11 cellular contexts compared by ENCODE assay signal in the genomic region with DNA sequence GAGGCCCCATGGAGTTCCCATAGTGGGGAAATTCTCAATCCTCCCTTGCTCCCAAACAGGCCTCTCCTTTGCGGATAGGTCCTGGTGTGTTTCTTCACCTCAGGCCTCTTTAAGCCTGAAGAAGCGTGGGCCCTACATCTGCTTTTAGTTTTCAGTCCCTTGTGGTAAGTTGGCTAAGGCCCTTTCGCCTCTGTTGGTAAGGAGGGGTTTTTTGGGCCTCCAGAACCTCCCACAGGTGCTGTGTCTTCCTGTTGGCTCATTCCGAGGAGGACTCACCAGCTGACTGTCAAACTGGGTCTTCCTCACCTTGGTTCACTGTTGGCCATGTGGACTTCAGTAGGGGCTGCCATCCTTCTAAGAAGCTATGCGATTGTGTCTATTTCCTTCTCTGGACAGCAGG. TPM values are rescaled to one million over a fixed set of nuclear protein-coding genes. Genes with fewer than 3 reads are reported as not detected.
DNase-seq lines count a peak whose midpoint lies in the region; ATAC-seq, FAIRE-seq and TF ChIP-seq lines count a peak whose summit lies in the region.
"Had no signal": no experiment of that assay in that cellular context is flagged by ENCODE, and none has a peak within 500 bp of the region (broad histone marks: within the 10 kb centered on the region; RNA-seq: fewer than 3 reads in every experiment).

No MANE protein-coding gene starts in this region.

- no peaks in the 10 kb centered on the region for H3K27me3 Mint-ChIP-seq in activated T-cell treated with anti-CD3 and anti-CD28 coated beads, Interleukin-2, amount 50 U/mL, for 72 hours (ENCODE audit: low read depth)
- no peaks in the 10 kb centered on the region for H3K27me3 Mint-ChIP-seq in astrocyte (ENCODE audit: low read depth, unreplicated experiment)

- H3K4me3 ChIP-seq in astrocyte (ENCODE audit: insufficient read depth, low read depth, low read length) (no peak overlapping the region), thyroid gland (replicated peaks in 1 of 3) (no peak overlapping the region), vagina (no peak overlapping the region)
- H3K4me3 ChIP-seq: PC-9, SJCRH30 had no signal

- H3K27ac Mint-ChIP-seq in activated T-cell treated with anti-CD3 and anti-CD28 coated beads, Interleukin-2, amount 50 U/mL, for 72 hours: peak overlapping the region; percentile 54
- peak overlapping the region; percentile 91 for H3K27ac Mint-ChIP-seq in astrocyte (ENCODE audit: unreplicated experiment)

- peaks cover 22% of the 10 kb centered on the region for H3K4me1 Mint-ChIP-seq in activated T-cell treated with anti-CD3 and anti-CD28 coated beads, Interleukin-2, amount 50 U/mL, for 72 hours (ENCODE audit: low read depth)
- H3K4me1 Mint-ChIP-seq in astrocyte (ENCODE audit: low read depth, unreplicated experiment): peaks cover 29% of the 10 kb centered on the region
- H3K4me1 Mint-ChIP-seq: CD14-positive monocyte had no signal

- no peaks in the 10 kb centered on the region for H4K20me1 ChIP-seq in astrocyte (ENCODE audit: insufficient read depth, low read length)

- peaks cover 2 to 19% of the 10 kb centered on the region in 2 donors for H3K36me3 Mint-ChIP-seq in activated T-cell treated with anti-CD3 and anti-CD28 coated beads, Interleukin-2, amount 50 U/mL, for 72 hours (ENCODE audit: insufficient read depth in 2 of 2)
- H3K36me3 Mint-ChIP-seq in astrocyte (ENCODE audit: low read depth, unreplicated experiment): peaks cover 4% of the 10 kb centered on the region

- H3K4me2 ChIP-seq in astrocyte (ENCODE audit: low read length): no peak overlapping the region
- H3K4me2 ChIP-seq: PC-9 had no signal

- ATAC-seq in activated T-cell treated with anti-CD3 and anti-CD28 coated beads, Interleukin-2, amount 50 U/mL, for 72 hours (replicated peaks in 1 of 2): peak in 1 of 2 donors; percentile 51

- no peak overlapping the region for H3K4me3 Mint-ChIP-seq in activated T-cell treated with anti-CD3 and anti-CD28 coated beads, Interleukin-2, amount 50 U/mL, for 72 hours
- H3K4me3 Mint-ChIP-seq in astrocyte (ENCODE audit: unreplicated experiment): peak overlapping the region; percentile 14
- H3K4me3 Mint-ChIP-seq: CD14-positive monocyte had no signal

- no peak for TF ChIP-seq POLR2A in thyroid gland (IDR thresholded peaks at IDR 0.05)
- TF ChIP-seq POLR2A in vagina (IDR thresholded peaks at IDR 0.05): no peak

- H2AFZ ChIP-seq in astrocyte (ENCODE audit: low read depth, low read length): no peak overlapping the region
- H2AFZ ChIP-seq: PC-9 had no signal

- no peaks in the 10 kb centered on the region for H3K79me2 ChIP-seq in astrocyte (ENCODE audit: insufficient read depth, low read length)

- H3K9ac ChIP-seq in astrocyte (ENCODE audit: low read length): no peak overlapping the region

- H3K9me3 Mint-ChIP-seq in activated T-cell treated with anti-CD3 and anti-CD28 coated beads, Interleukin-2, amount 50 U/mL, for 72 hours: no peaks in the 10 kb centered on the region
- H3K9me3 Mint-ChIP-seq in astrocyte (ENCODE audit: unreplicated experiment): no peaks in the 10 kb centered on the region

- peak in 1 of 2 donors; percentile 5 for DNase-seq in activated T-cell treated with anti-CD3 and anti-CD28 coated beads, Interleukin-2, amount 50 U/mL, for 72 hours
- DNase-seq in activated T-cell treated with anti-CD3 and anti-CD28 coated beads for 4 hours (no peak), GM18507 (ENCODE audit: extremely low spot score, insufficient read length, low read depth) (no peak), astrocyte (ENCODE audit: low read depth) (no peak), thyroid gland (no peak), vagina (ENCODE audit: extremely low spot score in 2 of 2) (no peak), NCI-H2171 (lab: John Stamatoyannopoulos, UW) (no peak)
- DNase-seq: NCI-H1417 treated with DMSO at 0.1 percent for 48 hours had no signal

- no peaks in the 10 kb centered on the region for H3K4me1 ChIP-seq in astrocyte (ENCODE audit: insufficient read depth, low read length)
- peaks cover 9 to 14% of the 10 kb centered on the region in 2 donors for H3K4me1 ChIP-seq in thyroid gland
- H3K4me1 ChIP-seq in vagina: peaks cover 8% of the 10 kb centered on the region

- H3K36me3 ChIP-seq in astrocyte (ENCODE audit: insufficient read depth, low read length) (no peaks in the 10 kb centered on the region), thyroid gland (no peaks in the 10 kb centered on the region), vagina (peaks cover 0 to 3% of the 10 kb centered on the region in 2 donors)

- intact Hi-C loops in thyroid gland (cut with DNase I): no loop called here
- intact Hi-C loops in vagina (cut with DNase I): no loop called here

- TF ChIP-seq CTCF in astrocyte (IDR thresholded peaks at IDR 0.05; ENCODE audit: insufficient read depth, low read depth, low read length) (no peak), thyroid gland (IDR thresholded peaks at IDR 0.05) (no peak), vagina (IDR thresholded peaks at IDR 0.05) (no peak)

- WGBS in thyroid gland, 2 donors: 96 to 98% methylated on average over 5 of the region's 5 CpGs

- H3K9me3 ChIP-seq in astrocyte (ENCODE audit: insufficient read depth, low read depth, low read length) (no peaks in the 10 kb centered on the region), thyroid gland (no peaks in the 10 kb centered on the region), vagina (no peaks in the 10 kb centered on the region)
- H3K9me3 ChIP-seq: SJCRH30 had no signal

- no peaks in the 10 kb centered on the region for H3K27me3 ChIP-seq in astrocyte (ENCODE audit: insufficient read depth, low read length)
- no peaks in the 10 kb centered on the region for H3K27me3 ChIP-seq in thyroid gland
- no peaks in the 10 kb centered on the region for H3K27me3 ChIP-seq in vagina
- H3K27me3 ChIP-seq: SJCRH30 had no signal

- H3K27ac ChIP-seq in astrocyte (ENCODE audit: low read depth, low read length) (no peak overlapping the region), thyroid gland (peak overlapping the region; percentile 3 to 48 (median 37)), vagina (no peak overlapping the region)
- H3K27ac ChIP-seq: PC-9, SJCRH30 had no signal

- peak; percentile 36 for FAIRE-seq in GM18507 (lab: Jason Lieb, UNC)
- FAIRE-seq in astrocyte (lab: Jason Lieb, UNC): no peak

RNA-seq across cellular contexts. Expression of gene DHFR, which starts 56.4 kb away (rescaled TPM):
- 10 to 100 TPM; 48.6 to 49.4 TPM for total RNA-seq in activated T-cell treated with anti-CD3 and anti-CD28 coated beads, Interleukin-2, amount 50 U/mL, for 72 hours
- total RNA-seq in astrocyte (11.9 and 14.4 TPM in 2 replicates), thyroid gland (10 to 100 TPM in 3 of 4 donors, 1 to 10 TPM in 1; 5.6 to 12.8 (median 11.5) TPM), vagina (6.6 TPM)

RNA-seq across cellular contexts. Expression of gene MSH3, which starts 56.8 kb away (rescaled TPM):
- total RNA-seq in activated T-cell treated with anti-CD3 and anti-CD28 coated beads, Interleukin-2, amount 50 U/mL, for 72 hours: 10 to 100 TPM; 22.0 to 24.4 TPM
- total RNA-seq in astrocyte: 15.4 and 16.1 TPM in 2 replicates
- total RNA-seq in thyroid gland: 10 to 100 TPM; 25.9 to 45.0 (median 26.1) TPM
- 30.0 TPM for total RNA-seq in vagina

Comparison
In these comparisons a context has a peak if more than half of its experiments do, and no peak if none do; other contexts are left out.
1. H3K27ac ChIP-seq: peak in thyroid gland (3 of 3); none in astrocyte (single experiment) and vagina (single experiment).